In genomic region chr3:109369510-109369909, GRCh38 we compare ENCODE assay signal across 12 cellular contexts. TPM values are rescaled to one million over a fixed set of nuclear protein-coding genes. Genes with fewer than 3 reads are reported as not detected.
DNase-seq lines count a peak whose midpoint lies in the region; ATAC-seq and FAIRE-seq lines count a peak whose summit lies in the region.
"Had no signal": no experiment of that assay in that cellular context is flagged by ENCODE, and none has a peak within 500 bp of the region (broad histone marks: within the 10 kb centered on the region; RNA-seq: fewer than 3 reads in every experiment).

No MANE protein-coding gene starts in this region.

- DNase-seq in NCI-H82 (lab: John Stamatoyannopoulos, UW) (peak; percentile 51), NCI-H82 treated with DMSO at 0.1 percent for 48 hours (lab: John Stamatoyannopoulos, UW; ENCODE audit: unreplicated experiment) (no peak), SK-MEL-5 (ENCODE audit: low read depth, low spot score) (peak; percentile 58), iPS-NIHi11 (ENCODE audit: low spot score) (peak; percentile 54), urothelium cell line (ENCODE audit: low spot score) (peak; percentile 14), ecto neural progenitor cell (ENCODE audit: low spot score) (no peak)
- DNase-seq: activated CD8-positive, alpha-beta T cell treated with anti-CD3 and anti-CD28 coated beads, Interleukin-2, amount 10 ng/mL, durations not matched to agents 7 days and 5 days; activated naive CD4-positive, alpha-beta T cell; heart right ventricle had no signal

- ATAC-seq in GM18858 (IDR thresholded peaks at IDR 0.05; ENCODE audit: unreplicated experiment) (no peak), GM18867 (IDR thresholded peaks at IDR 0.05; ENCODE audit: unreplicated experiment) (no peak)
- ATAC-seq: activated CD8-positive, alpha-beta T cell treated with anti-CD3 and anti-CD28 coated beads, Interleukin-2, amount 10 ng/mL, durations not matched to agents 7 days and 5 days; heart right ventricle had no signal

- no peak for FAIRE-seq in urothelium cell line (lab: Jason Lieb, UNC)

- in situ Hi-C loops in SK-MEL-5 (cut with HindIII; ENCODE audit: low pct_unique_long_range_greater_than_20kb, low sequenced_read_pairs): no loop called here

RNA-seq across cellular contexts. Expression of gene DPPA4, which starts 32.2 kb away (rescaled TPM):
- 0.32 TPM in 1 of 2 replicates, not detected in the other for total RNA-seq in SK-MEL-5 (2014; rRNA removed; shearing (Covaris generic))
- not detected in 2 replicates for polyA plus RNA-seq in SK-MEL-5 (2015; cell fraction: cytosol; rRNA removed)
- polyA plus RNA-seq in SK-MEL-5 (2015; cell fraction: nucleus; rRNA removed): not detected in 2 replicates
- total RNA-seq: activated CD8-positive, alpha-beta T cell treated with anti-CD3 and anti-CD28 coated beads, Interleukin-2, amount 10 ng/mL, durations not matched to agents 7 days and 5 days; heart right ventricle had no signal

RNA-seq across cellular contexts. Expression of gene DPPA2, which starts 53.2 kb away (rescaled TPM):
- total RNA-seq in SK-MEL-5 (2014; rRNA removed; shearing (Covaris generic)): not detected in 2 replicates
- polyA plus RNA-seq in SK-MEL-5 (2015; cell fraction: cytosol; rRNA removed): not detected in 2 replicates
- polyA plus RNA-seq in SK-MEL-5 (2015; cell fraction: nucleus; rRNA removed): not detected in 2 replicates
- total RNA-seq: activated CD8-positive, alpha-beta T cell treated with anti-CD3 and anti-CD28 coated beads, Interleukin-2, amount 10 ng/mL, durations not matched to agents 7 days and 5 days; heart right ventricle; temporal lobe had no signal
- polyA plus RNA-seq: heart right ventricle had no signal

Comparison
In these comparisons a context has a peak if more than half of its experiments do, and no peak if none do; other contexts are left out.
1. DNase-seq: peak in NCI-H82 (single experiment), SK-MEL-5 (single experiment), iPS-NIHi11 (single experiment) and urothelium cell line (single experiment); none in NCI-H82 treated with DMSO at 0.1 percent for 48 hours (single experiment) and ecto neural progenitor cell (single experiment).